ENCODE assay signal across 12 cellular contexts in the genomic region with DNA sequence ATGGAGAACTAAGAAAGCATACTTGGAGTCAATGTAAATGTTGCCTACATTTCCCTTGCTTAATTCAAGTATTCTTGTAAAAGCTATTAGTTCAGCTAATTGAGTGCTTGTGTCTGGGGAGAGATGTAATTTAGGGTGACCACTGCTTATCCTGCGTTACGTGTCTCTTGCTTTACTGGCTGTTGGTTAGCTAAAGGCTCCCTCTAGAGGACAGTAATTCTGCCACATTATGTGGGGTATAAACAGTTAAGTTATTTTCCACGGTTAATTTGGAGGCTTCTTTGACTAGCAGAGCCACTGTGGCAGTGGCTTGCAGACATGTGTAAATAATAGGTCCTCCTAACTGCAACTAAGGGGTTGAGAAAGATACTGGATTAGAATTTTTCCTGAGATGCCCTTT. TPM values are rescaled to one million over a fixed set of nuclear protein-coding genes. Genes with fewer than 3 reads are reported as not detected.
A peak's percentile ranks its signal among the peaks of the same experiment; 100 is the strongest.
DNase-seq lines count a peak whose midpoint lies in the region; ATAC-seq, FAIRE-seq and TF ChIP-seq lines count a peak whose summit lies in the region.
"Had no signal": no experiment of that assay in that cellular context is flagged by ENCODE, and none has a peak within 500 bp of the region (broad histone marks: within the 10 kb centered on the region; RNA-seq: fewer than 3 reads in every experiment).

No MANE protein-coding gene starts in this region.

- no peaks in the 10 kb centered on the region for H3K79me2 ChIP-seq in hepatocyte

- no peak overlapping the region for H3K4me2 ChIP-seq in hepatocyte
- H3K4me2 ChIP-seq: smooth muscle cell had no signal

- H3K27me3 ChIP-seq in Panc1 (ENCODE audit: control insufficient read depth, insufficient read depth, low read length) (no peaks in the 10 kb centered on the region), hepatocyte (no peaks in the 10 kb centered on the region)
- peaks cover 3% of the 10 kb centered on the region for H3K27me3 ChIP-seq in CD4-positive, alpha-beta T cell (ENCODE audit: control insufficient read depth, insufficient read depth, low read length)

- H3K9me3 ChIP-seq in Panc1 (ENCODE audit: control insufficient read depth, insufficient read depth, low read depth, low read length) (no peaks in the 10 kb centered on the region), hepatocyte (ENCODE audit: low read depth) (peaks cover 7% of the 10 kb centered on the region)
- H3K9me3 ChIP-seq in CD4-positive, alpha-beta T cell (ENCODE audit: control insufficient read depth, low read length), result peaks cover 49% of the 10 kb centered on the region

- in situ Hi-C loops in Panc1 (cut with HindIII; ENCODE audit: low pct_unique_long_range_greater_than_20kb, low sequenced_read_pairs), result no loop called here

- DNase-seq in AG10803 (ENCODE audit: low read depth), result peak; percentile 8
- no peak for DNase-seq in H54 (ENCODE audit: insufficient read length, low spot score)
- no peak for DNase-seq in Panc1 (ENCODE audit: low read depth, low spot score)
- no peak for DNase-seq in hepatocyte (ENCODE audit: low spot score)
- no peak for DNase-seq in activated CD8-positive, alpha-beta memory T cell treated with anti-CD3 and anti-CD28 coated beads for 24 hours
- DNase-seq in CD4-positive, alpha-beta T cell, result no peak
- no peak for DNase-seq in amniotic stem cell (lab: John Stamatoyannopoulos, UW)
- DNase-seq: Kasumi-1, NCI-H774 had no signal

- no peak overlapping the region for H3K27ac Mint-ChIP-seq in CD4-positive, alpha-beta T cell

- peaks cover 20% of the 10 kb centered on the region for H3K27me3 Mint-ChIP-seq in CD4-positive, alpha-beta T cell

- BruUV-seq in Panc1 (replicated peaks; lab: Mats Ljungman, UMichigan), result no TSS peak

- peaks cover 24% of the 10 kb centered on the region for H3K36me3 Mint-ChIP-seq in CD4-positive, alpha-beta T cell (ENCODE audit: low read depth)

- no peaks in the 10 kb centered on the region for H3K9me2 ChIP-seq in hepatocyte (replicated peaks; ENCODE audit: insufficient read depth)

- H3K4me1 Mint-ChIP-seq in CD4-positive, alpha-beta T cell (ENCODE audit: low read depth), result no peaks in the 10 kb centered on the region

- H3K4me1 ChIP-seq in Panc1 (ENCODE audit: control insufficient read depth, insufficient read depth, low read length) (no peaks in the 10 kb centered on the region), hepatocyte (ENCODE audit: insufficient read depth) (no peaks in the 10 kb centered on the region)

- TF ChIP-seq CTCF in AG10803 (conservative IDR thresholded peaks at IDR 0.05; ENCODE audit: low read length), result peak; percentile 29
- TF ChIP-seq CTCF in Panc1 (IDR thresholded peaks at IDR 0.05), result peak; percentile 66
- peak; percentile 3 for TF ChIP-seq CTCF in hepatocyte (IDR thresholded peaks at IDR 0.05; ENCODE audit: poor library complexity)
- no peak for TF ChIP-seq CTCF in CD4-positive, alpha-beta T cell (IDR thresholded peaks at IDR 0.05)

- no peaks in the 10 kb centered on the region for H3K36me3 ChIP-seq in Panc1 (ENCODE audit: control insufficient read depth, insufficient read depth, low read length)
- no peaks in the 10 kb centered on the region for H3K36me3 ChIP-seq in hepatocyte (replicated peaks; ENCODE audit: insufficient read depth, low read depth)

- no peak overlapping the region for H3K27ac ChIP-seq in Panc1 (ENCODE audit: low read length)
- H3K27ac ChIP-seq in hepatocyte, result no peak overlapping the region
- no peak overlapping the region for H3K27ac ChIP-seq in CD4-positive, alpha-beta T cell (ENCODE audit: low read depth, low read length)

- ATAC-seq in Panc1 (peak; percentile 70; the same call in 1 of the 2 replicates), esophagus mucosa (no peak)
- ATAC-seq in CD4-positive, alpha-beta T cell (ENCODE audit: poor library complexity), result no peak

- intact Hi-C loops in Panc1 (cut with micrococcal nuclease; ENCODE audit: unreplicated experiment), result loop anchor here (10.0 kb wide), 2 partner anchors 147 to 697 kb away; no protein-coding TSS in a partner anchor
- intact Hi-C loops in CD4-positive, alpha-beta T cell (cut with DNase I, micrococcal nuclease), result no loop called here

- POLR2A ChIA-PET in Panc1 (lab: Charles Lee), result no interaction called here
- POLR2A ChIA-PET in CD4-positive, alpha-beta T cell (lab: Charles Lee), result no interaction called here

- CTCF ChIA-PET in Panc1 (lab: Charles Lee), result interaction anchor here (0.7 kb wide), 1 partner anchor 151 kb away, joined by 3 read pairs; no protein-coding TSS in a partner anchor
- CTCF ChIA-PET in CD4-positive, alpha-beta T cell (lab: Charles Lee), result no interaction called here

- H2AFZ ChIP-seq in hepatocyte, result no peak overlapping the region

- peak; percentile 69 for FAIRE-seq in H54 (lab: Jason Lieb, UNC)
- FAIRE-seq: TTC549 had no signal

- H3K9me3 Mint-ChIP-seq in CD4-positive, alpha-beta T cell, result peaks cover 22% of the 10 kb centered on the region

- TF ChIP-seq POLR2A in H54 (IDR thresholded peaks at IDR 0.05; ENCODE audit: low read depth, low read length), result no peak

- 68% methylated on average over 3 of the region's 3 CpGs for WGBS in hepatocyte (ENCODE audit: low lambda C conversion rate, missing lambda C conversion rate)

- no peaks in the 10 kb centered on the region for H4K20me1 ChIP-seq in hepatocyte (ENCODE audit: insufficient read depth, poor library complexity, severe bottlenecking)

- H3K4me3 ChIP-seq in AG10803 (ENCODE audit: low read length) (no peak overlapping the region), Panc1 (ENCODE audit: low read depth in 2 of 2, low read length in 2 of 2) (no peak overlapping the region), hepatocyte (no peak overlapping the region)
- H3K4me3 ChIP-seq: smooth muscle cell had no signal

- no peak overlapping the region for H3K4me3 Mint-ChIP-seq in CD4-positive, alpha-beta T cell

RNA-seq across cellular contexts. Expression of a gene that starts 25.3 kb away (rescaled TPM):
- total RNA-seq in Panc1 (2021; ENCODE audit: unreplicated experiment) (15.2 TPM), hepatocyte (17.0 and 19.1 TPM in 2 replicates), esophagus mucosa (11.4 TPM)
- polyA plus RNA-seq in Panc1 (2012; ENCODE audit: insufficient read length), result 5.4 TPM
- 6.7 TPM in 2 replicates for polyA plus RNA-seq in hepatocyte
- 10 to 100 TPM; 56.2 to 58.3 TPM for total RNA-seq in CD4-positive, alpha-beta T cell
